16 cellular contexts compared by ENCODE assay signal in genomic region chr11:44575962-44576361, GRCh38. TPM values are rescaled to one million over a fixed set of nuclear protein-coding genes. Genes with fewer than 3 reads are reported as not detected.
DNase-seq lines count a peak whose midpoint lies in the region; ATAC-seq, FAIRE-seq and TF ChIP-seq lines count a peak whose summit lies in the region.
"Had no signal": no experiment of that assay in that cellular context is flagged by ENCODE, and none has a peak within 500 bp of the region (broad histone marks: within the 10 kb centered on the region; RNA-seq: fewer than 3 reads in every experiment).

No MANE protein-coding gene starts in this region.

- no peaks in the 10 kb centered on the region for H3K27me3 ChIP-seq in IMR-90 (ENCODE audit: control insufficient read depth, insufficient read depth, low read length)
- no peaks in the 10 kb centered on the region for H3K27me3 ChIP-seq in brain microvascular endothelial cell (replicated peaks)
- H3K27me3 ChIP-seq in gastrocnemius medialis = no peaks in the 10 kb centered on the region
- no peaks in the 10 kb centered on the region for H3K27me3 ChIP-seq in testis

- H4K91ac ChIP-seq in IMR-90 (ENCODE audit: insufficient read depth, low read depth, low read length) = peak overlapping the region; percentile 93

- no peaks in the 10 kb centered on the region for H4K20me1 ChIP-seq in IMR-90 (ENCODE audit: insufficient read depth, low read length)

- no peak for ATAC-seq in activated CD4-positive, alpha-beta T cell treated with anti-CD3 and anti-CD28 coated beads for 36 hours
- ATAC-seq in IMR-90 (ENCODE audit: low read depth) (no peak), gastrocnemius medialis (peak; percentile 58 to 75)

- H3K36me3 Mint-ChIP-seq in activated CD4-positive, alpha-beta T cell treated with anti-CD3 and anti-CD28 coated beads for 36 hours (ENCODE audit: low read depth) = peaks cover 45% of the 10 kb centered on the region
- H3K36me3 Mint-ChIP-seq: immature natural killer cell had no signal

- peaks cover 19% of the 10 kb centered on the region for H3K9me1 ChIP-seq in IMR-90 (ENCODE audit: insufficient read depth, low read length)

- H3K4me3 Mint-ChIP-seq in activated CD4-positive, alpha-beta T cell treated with anti-CD3 and anti-CD28 coated beads for 36 hours = peak overlapping the region; percentile 43
- H3K4me3 Mint-ChIP-seq: immature natural killer cell had no signal

- CTCF ChIA-PET in activated CD4-positive, alpha-beta T cell treated with anti-CD3 and anti-CD28 coated beads for 36 hours (lab: Charles Lee) = interaction anchor here (0.7 to 1.3 kb wide), 2 partner anchors 17 to 1787 kb away, joined by 3 to 4 read pairs; no protein-coding TSS in a partner anchor
- CTCF ChIA-PET in IMR-90 (lab: Yijun Ruan, JAX) = no interaction called here

- intact Hi-C loops in activated CD4-positive, alpha-beta T cell treated with anti-CD3 and anti-CD28 coated beads for 36 hours (cut with DNase I, micrococcal nuclease) = loop anchor here in 1 of 2 experiments (1.0 kb wide), 1 partner anchor 21 kb away; no protein-coding TSS in a partner anchor
- intact Hi-C loops in IMR-90 (cut with micrococcal nuclease) = no loop called here
- intact Hi-C loops in gastrocnemius medialis (cut with DNase I; ENCODE audit: low total_unique reads) = no loop called here
- intact Hi-C loops in testis (cut with DNase I; ENCODE audit: low total_unique reads) = no loop called here

- peaks cover 30% of the 10 kb centered on the region for H3K4me1 ChIP-seq in IMR-90 (ENCODE audit: control insufficient read depth, insufficient read depth, low read length)
- H3K4me1 ChIP-seq in gastrocnemius medialis = peaks cover 4 to 13% of the 10 kb centered on the region in 2 donors
- H3K4me1 ChIP-seq in testis = no peaks in the 10 kb centered on the region

- no peaks in the 10 kb centered on the region for H3K27me3 Mint-ChIP-seq in activated CD4-positive, alpha-beta T cell treated with anti-CD3 and anti-CD28 coated beads for 36 hours

- peak overlapping the region; percentile 10 for H2AFZ ChIP-seq in IMR-90 (replicated peaks; ENCODE audit: low read length, poor library complexity)

- in situ Hi-C loops in IMR-90 (cut with MboI; ENCODE audit: low sequenced_read_pairs) (no loop called here), brain microvascular endothelial cell (cut with HindIII; ENCODE audit: low pct_ligation_motif_present, low sequenced_read_pairs) (no loop called here), gastrocnemius medialis (cut with MboI; ENCODE audit: low sequenced_read_pairs in 4 of 4) (no loop called here)

- H3K9me3 Mint-ChIP-seq in activated CD4-positive, alpha-beta T cell treated with anti-CD3 and anti-CD28 coated beads for 36 hours (ENCODE audit: low read depth) = no peaks in the 10 kb centered on the region
- H3K9me3 Mint-ChIP-seq: immature natural killer cell had no signal

- WGBS in IMR-90 (ENCODE audit: extremely low coverage in 2 of 2, insufficient read length in 1 of 2), 2 experiments = 100% methylated on average over 1 of the region's 5 CpGs; no CpG with 5 or more reads in 1 of the 2 experiments
- WGBS in testis, 2 donors = 75 to 83% methylated on average over 5 of the region's 5 CpGs

- H3K4ac ChIP-seq in IMR-90 (ENCODE audit: low read depth, low read length) = peak overlapping the region; percentile 91

- H3K14ac ChIP-seq in IMR-90 (replicated peaks; ENCODE audit: low read depth, low read length) = peak overlapping the region; percentile 53

- TF ChIP-seq POLR2A in IMR-90 (IDR thresholded peaks at IDR 0.05; ENCODE audit: low read depth, low read length) (no peak), gastrocnemius medialis (IDR thresholded peaks at IDR 0.05) (no peak), testis (IDR thresholded peaks at IDR 0.05) (no peak)

- peak overlapping the region; percentile 100 for H3K27ac Mint-ChIP-seq in activated CD4-positive, alpha-beta T cell treated with anti-CD3 and anti-CD28 coated beads for 36 hours

- no peak for DNase-seq in activated CD4-positive, alpha-beta T cell treated with anti-CD3 and anti-CD28 coated beads for 36 hours
- DNase-seq in activated CD4-positive, alpha-beta T cell treated with anti-CD3 and anti-CD28 coated beads, Interleukin-2, amount 50 U/mL, for 4 hours = no peak
- no peak for DNase-seq in IMR-90
- DNase-seq in brain microvascular endothelial cell = no peak
- no peak for DNase-seq in gastrocnemius medialis
- no peak for DNase-seq in HTR-8/SVneo (ENCODE audit: insufficient read length, low spot score)
- DNase-seq in testis = no peak
- DNase-seq in NCI-H446 treated with DMSO at 0.1 percent for 48 hours (lab: John Stamatoyannopoulos, UW) = no peak
- DNase-seq: amygdala; immature natural killer cell; Karpas-422; NCI-H146; stimulated activated naive CD4-positive, alpha-beta T cell had no signal

- no peak for TF ChIP-seq CTCF in IMR-90 (conservative IDR thresholded peaks at IDR 0.05; ENCODE audit: low read depth, low read length)
- no peak for TF ChIP-seq CTCF in brain microvascular endothelial cell (IDR thresholded peaks at IDR 0.05; ENCODE audit: low read depth, low read length, missing control alignments)
- no peak for TF ChIP-seq CTCF in gastrocnemius medialis (IDR thresholded peaks at IDR 0.05 in 4 of 5, conservative IDR thresholded peaks at IDR 0.05 in 1 of 5)
- TF ChIP-seq CTCF in testis (IDR thresholded peaks at IDR 0.05) = no peak

- H2BK20ac ChIP-seq in IMR-90 (ENCODE audit: low read depth, low read length) = peak overlapping the region; percentile 70

- H3K36me3 ChIP-seq in IMR-90 (ENCODE audit: control insufficient read depth, insufficient read depth, low read length) = no peaks in the 10 kb centered on the region
- no peaks in the 10 kb centered on the region for H3K36me3 ChIP-seq in brain microvascular endothelial cell (replicated peaks)
- H3K36me3 ChIP-seq in gastrocnemius medialis = no peaks in the 10 kb centered on the region
- H3K36me3 ChIP-seq in testis (ENCODE audit: low read depth, missing control alignments) = no peaks in the 10 kb centered on the region

- FAIRE-seq in HTR-8/SVneo (lab: Jason Lieb, UNC) = no peak
- FAIRE-seq: colon had no signal

- peak overlapping the region; percentile 45; the same call in 1 of the 2 replicates for H3K18ac ChIP-seq in IMR-90 (ENCODE audit: low read depth, low read length)

- peaks cover 90% of the 10 kb centered on the region for H3K4me1 Mint-ChIP-seq in activated CD4-positive, alpha-beta T cell treated with anti-CD3 and anti-CD28 coated beads for 36 hours

- H3K9me3 ChIP-seq in IMR-90 (ENCODE audit: control insufficient read depth, insufficient read depth, low read length) (no peaks in the 10 kb centered on the region), gastrocnemius medialis (no peaks in the 10 kb centered on the region), testis (no peaks in the 10 kb centered on the region)

- H2BK5ac ChIP-seq in IMR-90 (ENCODE audit: low read depth, low read length, poor library complexity, severe bottlenecking) = peak overlapping the region; percentile 99

- peak overlapping the region; percentile 58; the same call in 2 of the 3 replicates for H2BK15ac ChIP-seq in IMR-90 (ENCODE audit: low read depth, low read length)

- POLR2A ChIA-PET in activated CD4-positive, alpha-beta T cell treated with anti-CD3 and anti-CD28 coated beads for 36 hours (lab: Charles Lee) = no interaction called here
- POLR2A ChIA-PET in IMR-90 (lab: Charles Lee; ENCODE audit: unreplicated experiment) = no interaction called here

- H3K27ac ChIP-seq in IMR-90 (ENCODE audit: insufficient read depth, low read length) = peak overlapping the region; percentile 96
- peak overlapping the region; percentile 96 for H3K27ac ChIP-seq in brain microvascular endothelial cell
- no peak overlapping the region for H3K27ac ChIP-seq in gastrocnemius medialis
- no peak overlapping the region for H3K27ac ChIP-seq in testis
- H3K27ac ChIP-seq: HL-60, SK-N-MC had no signal

- H4K5ac ChIP-seq in IMR-90 (ENCODE audit: low read depth, low read length) = peak overlapping the region; percentile 1; the same call in 1 of the 2 replicates

- no peak overlapping the region for H3K56ac ChIP-seq in IMR-90 (ENCODE audit: extremely low read depth, insufficient read depth, low read length)

- TF ChIP-seq RAD21 in IMR-90 (IDR thresholded peaks at IDR 0.05; ENCODE audit: low read length) = no peak

- peak overlapping the region; percentile 21; the same call in 1 of the 2 replicates for H3K9ac ChIP-seq in IMR-90 (ENCODE audit: low read depth, low read length)

- H3K23ac ChIP-seq in IMR-90 (ENCODE audit: low read depth, low read length) = peak overlapping the region; percentile 57; the same call in 1 of the 2 replicates

- H4K8ac ChIP-seq in IMR-90 (ENCODE audit: low read depth in 2 of 2, low read length in 2 of 2) = peak overlapping the region; percentile 7 to 53; a peak in 3 of 4 replicates

- H3K4me3 ChIP-seq in IMR-90 (ENCODE audit: insufficient read depth, low read depth, low read length) (no peak overlapping the region), brain microvascular endothelial cell (ENCODE audit: low read depth, low read length) (no peak overlapping the region), gastrocnemius medialis (no peak overlapping the region), testis (no peak overlapping the region)
- H3K4me3 ChIP-seq: SK-N-MC had no signal

- H3K79me1 ChIP-seq in IMR-90 (ENCODE audit: low read depth in 1 of 2, low read length in 2 of 2) = peaks cover 30 to 69% of the 10 kb centered on the region in 2 experiments

- dilution Hi-C loops in IMR-90 (cut with HindIII; ENCODE audit: low sequenced_read_pairs, unreplicated experiment) = no loop called here

- no peak overlapping the region for H2AK9ac ChIP-seq in IMR-90 (replicated peaks; ENCODE audit: low read depth, low read length, poor library complexity)

- H2BK120ac ChIP-seq in IMR-90 (ENCODE audit: low read depth, low read length) = peak overlapping the region; percentile 93

- H2AK5ac ChIP-seq in IMR-90 (ENCODE audit: low read depth, low read length) = peak overlapping the region; percentile 89

- no TSS peak for BruUV-seq in IMR-90 (replicated peaks; lab: Mats Ljungman, UMichigan)

- no peak overlapping the region for H3K4me2 ChIP-seq in IMR-90 (ENCODE audit: low read depth, low read length)

TF ChIP-seq in IMR-90, 13 proteins besides CTCF, POLR2A, EP300 and RAD21 (continues in another document):
- TF ChIP-seq SMC3 (IDR thresholded peaks at IDR 0.05; ENCODE audit: low read depth, low read length) (no peak), BHLHE40 (IDR thresholded peaks at IDR 0.05; ENCODE audit: low read depth, low read length) (no peak), MXI1 (IDR thresholded peaks at IDR 0.05; ENCODE audit: borderline replicate concordance, low read depth, low read length) (no peak), RFX5 (IDR thresholded peaks at IDR 0.05; ENCODE audit: low read depth, low read length) (no peak), CEBPB (IDR thresholded peaks at IDR 0.05; ENCODE audit: low read depth, low read length) (no peak)

RNA-seq across cellular contexts. Expression of gene CD82, which starts 10.5 kb away (rescaled TPM):
- total RNA-seq in activated CD4-positive, alpha-beta T cell treated with anti-CD3 and anti-CD28 coated beads for 36 hours = 100 to 1,000 TPM; 239 to 272 TPM
- total RNA-seq in IMR-90 (2012; rRNA removed) (18.9 and 32.8 TPM in 2 replicates), gastrocnemius medialis (10 to 100 TPM in 3 of 4 donors, 1 to 10 TPM in 1; 4.5 to 17.5 (median 13.5) TPM), testis (10 to 100 TPM in 1 of 2 donors, 1 to 10 TPM in 1; 5.0 to 13.0 TPM)
- polyA plus RNA-seq in IMR-90 (2012; rRNA removed) (46.1 and 49.4 TPM in 2 replicates), testis (ENCODE audit: insufficient read depth, low read depth, low replicate concordance) (13.7 TPM)
- polyA plus RNA-seq in IMR-90 (2012; cell fraction: cytosol; rRNA removed) = 45.9 and 112 TPM in 2 replicates
- 14.7 and 27.3 TPM in 2 replicates for polyA plus RNA-seq in IMR-90 (2012; cell fraction: nucleus; rRNA removed; ENCODE audit: low replicate concordance)

Comparison
In these comparisons a context has a peak if more than half of its experiments do, and no peak if none do; other contexts are left out.
1. ATAC-seq: peak in gastrocnemius medialis (2 of 2); none in activated CD4-positive, alpha-beta T cell treated with anti-CD3 and anti-CD28 coated beads for 36 hours (single experiment) and IMR-90 (single experiment).
2. H3K27ac ChIP-seq: peak in IMR-90 (single experiment) and brain microvascular endothelial cell (single experiment); none in gastrocnemius medialis (0 of 4) and testis (0 of 2).